Comparison of ENCODE assay signal across 13 cellular contexts in the genomic region with DNA sequence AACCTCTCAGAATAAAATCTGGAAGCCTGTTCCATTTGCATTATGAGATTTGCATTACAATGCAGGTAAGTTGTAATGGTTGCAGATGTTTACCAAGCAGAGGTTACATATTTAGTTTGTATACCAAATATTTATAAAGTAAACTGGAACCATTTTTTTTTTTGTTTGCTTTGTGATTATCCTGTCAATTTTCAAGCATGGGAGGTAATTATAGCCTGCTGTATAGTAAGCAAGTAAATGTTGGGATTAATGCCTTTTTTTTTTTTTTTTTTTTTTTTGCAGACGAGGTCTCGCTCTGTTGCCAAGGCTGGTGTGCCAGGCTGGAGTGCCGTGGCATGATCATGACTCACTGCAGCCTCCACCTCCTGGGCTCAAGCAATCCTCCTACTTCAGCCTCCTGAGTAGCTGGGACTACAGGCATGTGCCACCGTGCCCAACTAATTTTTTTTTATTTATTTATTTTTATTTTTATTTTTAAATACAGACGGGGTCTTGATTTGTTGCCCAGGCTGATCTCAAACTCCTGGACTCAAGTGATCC. TPM values are rescaled to one million over a fixed set of nuclear protein-coding genes. Genes with fewer than 3 reads are reported as not detected.
DNase-seq lines count a peak whose midpoint lies in the region; ATAC-seq, FAIRE-seq and TF ChIP-seq lines count a peak whose summit lies in the region.
"Had no signal": no experiment of that assay in that cellular context is flagged by ENCODE, and none has a peak within 500 bp of the region (broad histone marks: within the 10 kb centered on the region; RNA-seq: fewer than 3 reads in every experiment).

No MANE protein-coding gene starts in this region.

- no peaks in the 10 kb centered on the region for H3K9me3 ChIP-seq in GM12878 (replicated peaks; ENCODE audit: control insufficient read depth, insufficient read depth, low read length)
- H3K9me3 ChIP-seq in neural progenitor cell (ENCODE audit: low read depth): no peaks in the 10 kb centered on the region

- WGBS in GM12878 (ENCODE audit: insufficient coverage, insufficient replicate concordance, low lambda C conversion rate, missing lambda C conversion rate): 78% methylated on average over 4 of the region's 5 CpGs

- TF ChIP-seq EP300 in GM12878 (IDR thresholded peaks at IDR 0.05; ENCODE audit: borderline replicate concordance in 1 of 2, control insufficient read depth in 1 of 2, low read depth in 2 of 2, low read length in 2 of 2): no peak

- SMC1A ChIA-PET in GM12878 (lab: Charles Lee; ENCODE audit: uncharacterized antibody, unreplicated experiment): interaction anchor here (0.8 to 6.3 kb wide), 8 partner anchors 10 to 52 kb away, joined by 3 to 115 read pairs (median 4); a partner anchor contains a TSS

- intact Hi-C loops in GM12878 (cut with micrococcal nuclease; ENCODE audit: unreplicated experiment): no loop called here

- no peaks in the 10 kb centered on the region for H3F3A ChIP-seq in neural progenitor cell (ENCODE audit: low read depth)

- POLR2A ChIA-PET in GM12878 (lab: Charles Lee): interaction anchor here (0.7 to 12.7 kb wide), 4 partner anchors 11 to 53 kb away, joined by 4 to 244 read pairs (median 26); a partner anchor contains a TSS

- H3K4me1 Mint-ChIP-seq in neural progenitor cell: peaks cover 32% of the 10 kb centered on the region

- no peaks in the 10 kb centered on the region for H3K27me3 Mint-ChIP-seq in neural progenitor cell (ENCODE audit: insufficient read depth, low read depth)
- H3K27me3 Mint-ChIP-seq: activated T-cell treated with anti-CD3 and anti-CD28 coated beads, Interleukin-2, amount 50 U/mL, for 24 hours had no signal

- no peak for TF ChIP-seq RAD21 in GM12878 (IDR thresholded peaks at IDR 0.05; ENCODE audit: insufficient read depth, low read depth, low read length)

- H3K36me3 ChIP-seq in GM12878 (ENCODE audit: control insufficient read depth in 2 of 2, insufficient read depth in 2 of 2, low read length in 1 of 2) (peaks cover 0 to 10% of the 10 kb centered on the region in 2 experiments; a peak in 3 of 4 replicates), neural progenitor cell (no peaks in the 10 kb centered on the region), brain microvascular endothelial cell (replicated peaks) (no peaks in the 10 kb centered on the region)

- H3K4me3 ChIP-seq in GM12878 (peak overlapping the region; percentile 77; the same call in 1 of the 2 replicates), neural progenitor cell (peak overlapping the region; percentile 75), brain microvascular endothelial cell (ENCODE audit: low read depth, low read length) (no peak overlapping the region)

- H4K20me1 ChIP-seq in GM12878 (ENCODE audit: control insufficient read depth, insufficient read depth): no peaks in the 10 kb centered on the region
- H4K20me1 ChIP-seq in neural progenitor cell (ENCODE audit: low read depth): peaks cover 33% of the 10 kb centered on the region

- FAIRE-seq in GM12878 (lab: Jason Lieb, UNC) (no peak), D721Med (lab: Jason Lieb, UNC) (no peak)
- FAIRE-seq: kidney had no signal

- H3K27me3 ChIP-seq in GM12878 (replicated peaks in 1 of 2; ENCODE audit: control insufficient read depth in 2 of 2, insufficient read depth in 2 of 2, low read length in 1 of 2) (no peaks in the 10 kb centered on the region), neural progenitor cell (no peaks in the 10 kb centered on the region), brain microvascular endothelial cell (replicated peaks) (no peaks in the 10 kb centered on the region)

- H3K4me2 ChIP-seq in GM12878 (ENCODE audit: control insufficient read depth, insufficient read depth): peak overlapping the region; percentile 66
- peak overlapping the region; percentile 97 for H3K4me2 ChIP-seq in neural progenitor cell

- BruUV-seq in GM12878 (replicated peaks; lab: Mats Ljungman, UMichigan): no TSS peak

- RAD21 ChIA-PET in GM12878 (lab: Charles Lee; ENCODE audit: unreplicated experiment): interaction anchor here (0.7 to 6.1 kb wide), 8 partner anchors 10 to 52 kb away, joined by 3 to 89 read pairs (median 4); a partner anchor contains a TSS

- H3K9me3 Mint-ChIP-seq in neural progenitor cell: no peaks in the 10 kb centered on the region
- H3K9me3 Mint-ChIP-seq: activated T-cell treated with anti-CD3 and anti-CD28 coated beads, Interleukin-2, amount 50 U/mL, for 24 hours had no signal

- H3K27ac Mint-ChIP-seq in neural progenitor cell: no peak overlapping the region

- H3K4me1 ChIP-seq in GM12878 (ENCODE audit: control insufficient read depth, insufficient read depth, low read length) (peaks cover 19% of the 10 kb centered on the region), neural progenitor cell (peaks cover 17% of the 10 kb centered on the region)

- peaks cover 16% of the 10 kb centered on the region for H3K36me3 Mint-ChIP-seq in neural progenitor cell

- ATAC-seq in GM12878 (no peak), HG03521 (IDR thresholded peaks at IDR 0.05; ENCODE audit: unreplicated experiment) (no peak), HG03045 (IDR thresholded peaks at IDR 0.05; ENCODE audit: unreplicated experiment) (no peak)

- CTCF ChIA-PET in GM12878 (lab: Yijun Ruan, JAX): interaction anchor here (0.7 to 4.2 kb wide), 6 partner anchors 9 to 62 kb away, joined by 3 to 36 read pairs (median 6); a partner anchor contains a TSS

- no peak overlapping the region for H3K4me3 Mint-ChIP-seq in neural progenitor cell

- H3K27ac ChIP-seq in GM12878 (ENCODE audit: control insufficient read depth, insufficient read depth) (peak overlapping the region; percentile 82), neural progenitor cell (no peak overlapping the region), brain microvascular endothelial cell (no peak overlapping the region)

- TF ChIP-seq POLR2A in GM12878 (IDR thresholded peaks at IDR 0.05; ENCODE audit: low read depth, low read length): no peak

- H3K79me2 ChIP-seq in GM12878 (ENCODE audit: control insufficient read depth, insufficient read depth, low read length): peaks cover 89% of the 10 kb centered on the region
- peaks cover 96% of the 10 kb centered on the region for H3K79me2 ChIP-seq in neural progenitor cell (ENCODE audit: low read depth)

- in situ Hi-C loops in GM12878 (cut with MboI) (no loop called here), brain microvascular endothelial cell (cut with HindIII; ENCODE audit: low pct_ligation_motif_present, low sequenced_read_pairs) (no loop called here)

- DNase-seq in DMS153 (lab: John Stamatoyannopoulos, UW) (peak; percentile 43), NCI-H1417 (lab: John Stamatoyannopoulos, UW) (peak in 2 of 3 experiments; percentile 32 to 88), GM12878 (ENCODE audit: low read depth, low spot score) (no peak), neural progenitor cell (ENCODE audit: low spot score) (no peak), D721Med (ENCODE audit: insufficient read length, low spot score) (no peak), brain microvascular endothelial cell (no peak)
- DNase-seq: activated T-cell treated with anti-CD3 and anti-CD28 coated beads, Interleukin-2, amount 50 U/mL, for 24 hours; DMS 273 treated with DMSO at 0.1 percent for 48 hours; effector CD8-positive, alpha-beta T cell; kidney; substantia nigra had no signal

- H2AFZ ChIP-seq in GM12878 (ENCODE audit: control insufficient read depth, low read depth, low read length) (no peak overlapping the region), neural progenitor cell (replicated peaks) (no peak overlapping the region)

- TF ChIP-seq CTCF in GM12878 (IDR thresholded peaks at IDR 0.05 in 2 of 3, conservative IDR thresholded peaks at IDR 0.05 in 1 of 3; ENCODE audit: control insufficient read depth in 2 of 3, extremely low read depth in 1 of 3, insufficient read depth in 1 of 3, low read depth in 3 of 3, low read length in 3 of 3) (no peak), neural progenitor cell (IDR thresholded peaks at IDR 0.05) (no peak), D721Med (IDR thresholded peaks at IDR 0.05; ENCODE audit: insufficient read depth, missing control alignments) (no peak), brain microvascular endothelial cell (IDR thresholded peaks at IDR 0.05; ENCODE audit: low read depth, low read length, missing control alignments) (no peak)

- H3K9ac ChIP-seq in GM12878 (ENCODE audit: control insufficient read depth, insufficient read depth, low read length): no peak overlapping the region
- H3K9ac ChIP-seq in neural progenitor cell: no peak overlapping the region

RNA-seq across cellular contexts. Expression of a gene that starts 21.0 kb away (rescaled TPM):
- total RNA-seq in GM12878 (2013; cell fraction: nucleolus; rRNA removed): 74.6 and 83.3 TPM in 2 replicates
- 43.1 and 49.0 TPM in 2 replicates for total RNA-seq in GM12878 (2014; rRNA removed)
- 24.2 and 26.0 TPM in 2 replicates for total RNA-seq in GM12878 (2014; rRNA removed; fragmentation: Illumina TruSeq; extraction: Trizol)
- total RNA-seq in GM12878 (2021): 55.0 and 66.6 TPM in 2 replicates
- 26.9 TPM for polyA plus RNA-seq in GM12878 (2011; ENCODE audit: low read depth)
- polyA plus RNA-seq in GM12878 (2011; rRNA removed): 57.7 and 84.2 TPM in 2 replicates
- 88.5 and 135 TPM in 2 replicates for polyA plus RNA-seq in GM12878 (2011; cell fraction: cytosol; rRNA removed)
- 125 and 128 TPM in 2 replicates for polyA plus RNA-seq in GM12878 (2011; cell fraction: nucleus; rRNA removed)
- 39.3 and 46.7 TPM in 2 replicates for polyA plus RNA-seq in GM12878 (2012)
- polyA plus RNA-seq in GM12878 (2014; fragmentation: Illumina TruSeq; extraction: Trizol): 52.5 and 69.7 TPM in 2 replicates
- 1 to 10 TPM; 4.3 to 6.9 TPM for polyA plus RNA-seq in GM12878 (2014; fragmentation: Nextera tagmentation; extraction: Ambion mirVana)
- polyA plus RNA-seq in GM12878 (2014; rRNA removed): 64.2 and 78.5 TPM in 2 replicates
- polyA plus RNA-seq in GM12878 (2016; fragmentation: Nextera tagmentation; extraction: Ambion mirVana): 10 to 100 TPM; 64.1 to 70.1 TPM
- polyA minus RNA-seq in GM12878 (2011; rRNA and poly(A)+ RNA removed): 119 and 120 TPM in 2 replicates
- polyA minus RNA-seq in GM12878 (2011; cell fraction: cytosol; rRNA and poly(A)+ RNA removed): 33.4 and 50.1 TPM in 2 replicates
- polyA minus RNA-seq in GM12878 (2011; cell fraction: nucleus; rRNA and poly(A)+ RNA removed): 59.2 and 107 TPM in 2 replicates
- 38.0 and 61.3 TPM in 2 replicates for total RNA-seq in neural progenitor cell (ENCODE audit: low replicate concordance)

RNA-seq across cellular contexts. Expression of a gene that starts 47.0 kb away (rescaled TPM):
- 0.34 and 0.46 TPM in 2 replicates for total RNA-seq in GM12878 (2013; cell fraction: nucleolus; rRNA removed)
- 0.45 and 0.49 TPM in 2 replicates for total RNA-seq in GM12878 (2014; rRNA removed)
- total RNA-seq in GM12878 (2014; rRNA removed; fragmentation: Illumina TruSeq; extraction: Trizol): 0.32 and 0.36 TPM in 2 replicates
- total RNA-seq in GM12878 (2021): 0.74 and 0.93 TPM in 2 replicates
- 0.09 TPM for polyA plus RNA-seq in GM12878 (2011; ENCODE audit: low read depth)
- 3.9 and 4.7 TPM in 2 replicates for polyA plus RNA-seq in GM12878 (2011; rRNA removed)
- polyA plus RNA-seq in GM12878 (2011; cell fraction: cytosol; rRNA removed): 4.1 and 4.9 TPM in 2 replicates
- 18.5 and 21.9 TPM in 2 replicates for polyA plus RNA-seq in GM12878 (2011; cell fraction: nucleus; rRNA removed)
- polyA plus RNA-seq in GM12878 (2012): 0.14 and 0.17 TPM in 2 replicates
- 0.43 and 0.59 TPM in 2 replicates for polyA plus RNA-seq in GM12878 (2014; fragmentation: Illumina TruSeq; extraction: Trizol)
- polyA plus RNA-seq in GM12878 (2014; fragmentation: Nextera tagmentation; extraction: Ambion mirVana): under 1 TPM; 0.02 to 0.09 TPM
- polyA plus RNA-seq in GM12878 (2014; rRNA removed): 0.31 and 0.52 TPM in 2 replicates
- 1 to 10 TPM in 1 of 2 experiments, under 1 TPM in 1; 0.29 to 1.0 TPM for polyA plus RNA-seq in GM12878 (2016; fragmentation: Nextera tagmentation; extraction: Ambion mirVana)
- polyA minus RNA-seq in GM12878 (2011; rRNA and poly(A)+ RNA removed): 6.5 and 8.8 TPM in 2 replicates
- polyA minus RNA-seq in GM12878 (2011; cell fraction: cytosol; rRNA and poly(A)+ RNA removed): 2.8 and 3.2 TPM in 2 replicates
- polyA minus RNA-seq in GM12878 (2011; cell fraction: nucleus; rRNA and poly(A)+ RNA removed): 1.9 and 2.5 TPM in 2 replicates
- total RNA-seq in neural progenitor cell (ENCODE audit: low replicate concordance): 17.2 and 27.1 TPM in 2 replicates

Comparison
In these comparisons a context has a peak if more than half of its experiments do, and no peak if none do; other contexts are left out.
1. DNase-seq: peak in DMS153 (single experiment) and NCI-H1417 (2 of 3); none in GM12878 (single experiment), neural progenitor cell (single experiment), D721Med (single experiment) and brain microvascular endothelial cell (single experiment).